1 cellular context compared by ENCODE assay signal in genomic region chr5:69149676-69150010, GRCh38.
TF ChIP-seq lines count a peak whose summit lies in the region.

No MANE protein-coding gene starts in this region.

TF ChIP-seq in HepG2, 621 proteins besides CTCF, POLR2A, EP300 and RAD21:
- TF ChIP-seq RORA (CRISPR knock-in tag; IDR thresholded peaks at IDR 0.05) (no peak), MTERF4 (CRISPR knock-in tag; IDR thresholded peaks at IDR 0.05) (no peak), USF2 (IDR thresholded peaks at IDR 0.05; ENCODE audit: low read depth, low read length) (no peak), USF2 (CRISPR knock-in tag; IDR thresholded peaks at IDR 0.05; ENCODE audit: borderline replicate concordance) (no peak), MTA1 (CRISPR knock-in tag; IDR thresholded peaks at IDR 0.05; ENCODE audit: borderline replicate concordance) (no peak), ZNF549 (CRISPR knock-in tag; IDR thresholded peaks at IDR 0.05) (no peak), CSRNP2 (CRISPR knock-in tag; conservative IDR thresholded peaks at IDR 0.05; ENCODE audit: low read depth) (no peak), PLRG1 (conservative IDR thresholded peaks at IDR 0.05) (no peak), ZNF251 (CRISPR knock-in tag; IDR thresholded peaks at IDR 0.05) (no peak)
